9 cellular contexts compared by ENCODE assay signal in genomic region chr4:145828802-145829485, GRCh38.
DNase-seq lines count a peak whose midpoint lies in the region; ATAC-seq and TF ChIP-seq lines count a peak whose summit lies in the region.
"Had no signal": no experiment of that assay in that cellular context is flagged by ENCODE, and none has a peak within 500 bp of the region (broad histone marks: within the 10 kb centered on the region; RNA-seq: fewer than 3 reads in every experiment).

No MANE protein-coding gene starts in this region.

- intact Hi-C loops in natural killer cell (cut with micrococcal nuclease) = no loop called here

- H3K36me3 Mint-ChIP-seq in natural killer cell = no peaks in the 10 kb centered on the region

- no peak overlapping the region for H3K4me3 Mint-ChIP-seq in natural killer cell

- TF ChIP-seq CTCF in natural killer cell (IDR thresholded peaks at IDR 0.05) = no peak

- DNase-seq in natural killer cell (no peak), amygdala (lab: John Stamatoyannopoulos, UW) (no peak), GF-D8 (lab: John Stamatoyannopoulos, UW) (no peak)
- no peak for DNase-seq in central memory CD4-positive, alpha-beta T cell
- DNase-seq: caudate nucleus, retina had no signal

- H3K27me3 Mint-ChIP-seq in natural killer cell (ENCODE audit: low read depth in 2 of 2) = no peaks in the 10 kb centered on the region

- H3K27ac Mint-ChIP-seq in natural killer cell = peak overlapping the region; percentile 24 to 35

- no peaks in the 10 kb centered on the region for H3K9me3 Mint-ChIP-seq in natural killer cell

- ATAC-seq in GM19023 (IDR thresholded peaks at IDR 0.05; ENCODE audit: unreplicated experiment) (peak; percentile 65), GM21723 (IDR thresholded peaks at IDR 0.05; ENCODE audit: unreplicated experiment) (peak; percentile 73), HG03457 (IDR thresholded peaks at IDR 0.05; ENCODE audit: unreplicated experiment) (peak; percentile 88), natural killer cell (no peak)

- peaks cover 17 to 19% of the 10 kb centered on the region in 2 donors for H3K4me1 Mint-ChIP-seq in natural killer cell

Comparison
In these comparisons a context has a peak if more than half of its experiments do, and no peak if none do; other contexts are left out.
1. ATAC-seq: peak in GM19023 (single experiment), GM21723 (single experiment) and HG03457 (single experiment); none in natural killer cell (0 of 3).